ENCODE assay signal across 9 cellular contexts in genomic region chr2:1744151-1744445, GRCh38. TPM values are rescaled to one million over a fixed set of nuclear protein-coding genes. Genes with fewer than 3 reads are reported as not detected.
DNase-seq lines count a peak whose midpoint lies in the region; ATAC-seq and TF ChIP-seq lines count a peak whose summit lies in the region.
"Had no signal": no experiment of that assay in that cellular context is flagged by ENCODE, and none has a peak within 500 bp of the region (broad histone marks: within the 10 kb centered on the region; RNA-seq: fewer than 3 reads in every experiment).

No MANE protein-coding gene starts in this region.

- WGBS in right lobe of liver (ENCODE audit: insufficient coverage, low coverage, low lambda C conversion rate, missing lambda C conversion rate) = 3% methylated on average over 19 of the region's 33 CpGs
- WGBS in transverse colon (ENCODE audit: low coverage in 1 of 2), 2 donors = no CpG with 5 or more reads among the region's 33 CpGs

- H3K27ac ChIP-seq in coronary artery (peak overlapping the region; percentile 87 to 99), right lobe of liver (peak overlapping the region; percentile 47 to 77 (median 56)), transverse colon (peak overlapping the region; percentile 93 to 96 (median 93))

- POLR2A ChIA-PET in activated CD4-positive, alpha-beta memory T cell treated with anti-CD3 and anti-CD28 coated beads, Interleukin-2, amount 10 ng/mL, durations not matched to agents 7 days and 5 days (lab: Charles Lee) = no interaction called here
- POLR2A ChIA-PET in activated CD4-positive, alpha-beta memory T cell treated with anti-CD3 and anti-CD28 coated beads for 36 hours (lab: Charles Lee) = no interaction called here

- no peak overlapping the region for H3K4me3 Mint-ChIP-seq in activated CD4-positive, alpha-beta memory T cell treated with anti-CD3 and anti-CD28 coated beads, Interleukin-2, amount 10 ng/mL, durations not matched to agents 7 days and 5 days
- no peak overlapping the region for H3K4me3 Mint-ChIP-seq in activated CD4-positive, alpha-beta memory T cell treated with anti-CD3 and anti-CD28 coated beads for 36 hours
- H3K4me3 Mint-ChIP-seq: CD8-positive, alpha-beta T cell had no signal

- TF ChIP-seq POLR2A in right lobe of liver (IDR thresholded peaks at IDR 0.05) (no peak), transverse colon (IDR thresholded peaks at IDR 0.05) (peak; percentile 12)

- no peaks in the 10 kb centered on the region for H3K27me3 ChIP-seq in right lobe of liver
- peaks cover 31% of the 10 kb centered on the region for H3K27me3 ChIP-seq in transverse colon

- TF ChIP-seq CTCF in coronary artery (IDR thresholded peaks at IDR 0.05) (no peak), right lobe of liver (IDR thresholded peaks at IDR 0.05) (no peak), transverse colon (IDR thresholded peaks at IDR 0.05) (no peak)

- no peak overlapping the region for H3K27ac Mint-ChIP-seq in activated CD4-positive, alpha-beta memory T cell treated with anti-CD3 and anti-CD28 coated beads, Interleukin-2, amount 10 ng/mL, durations not matched to agents 7 days and 5 days
- H3K27ac Mint-ChIP-seq in activated CD4-positive, alpha-beta memory T cell treated with anti-CD3 and anti-CD28 coated beads for 36 hours = no peak overlapping the region
- H3K27ac Mint-ChIP-seq: CD8-positive, alpha-beta T cell had no signal

- ATAC-seq in right lobe of liver (peak in 2 of 4 donors; percentile 5 to 15), HG02678 (IDR thresholded peaks at IDR 0.05; ENCODE audit: unreplicated experiment) (no peak)
- ATAC-seq: CD8-positive, alpha-beta T cell had no signal

- H3K27me3 Mint-ChIP-seq in activated CD4-positive, alpha-beta memory T cell treated with anti-CD3 and anti-CD28 coated beads, Interleukin-2, amount 10 ng/mL, durations not matched to agents 7 days and 5 days = peaks cover 34% of the 10 kb centered on the region
- peaks cover 36% of the 10 kb centered on the region for H3K27me3 Mint-ChIP-seq in activated CD4-positive, alpha-beta memory T cell treated with anti-CD3 and anti-CD28 coated beads for 36 hours

- intact Hi-C loops in activated CD4-positive, alpha-beta memory T cell treated with anti-CD3 and anti-CD28 coated beads for 36 hours (cut with micrococcal nuclease) = no loop called here
- intact Hi-C loops in right lobe of liver (cut with DNase I) (no loop called here), transverse colon (cut with DNase I; ENCODE audit: low total_unique reads) (no loop called here)

- no peaks in the 10 kb centered on the region for H3K9me3 Mint-ChIP-seq in activated CD4-positive, alpha-beta memory T cell treated with anti-CD3 and anti-CD28 coated beads, Interleukin-2, amount 10 ng/mL, durations not matched to agents 7 days and 5 days
- no peaks in the 10 kb centered on the region for H3K9me3 Mint-ChIP-seq in activated CD4-positive, alpha-beta memory T cell treated with anti-CD3 and anti-CD28 coated beads for 36 hours
- H3K9me3 Mint-ChIP-seq: CD8-positive, alpha-beta T cell had no signal

- no peak for TF ChIP-seq EP300 in transverse colon (IDR thresholded peaks at IDR 0.05; ENCODE audit: low read depth)

- H3K4me1 Mint-ChIP-seq in activated CD4-positive, alpha-beta memory T cell treated with anti-CD3 and anti-CD28 coated beads, Interleukin-2, amount 10 ng/mL, durations not matched to agents 7 days and 5 days = peaks cover 2% of the 10 kb centered on the region
- H3K4me1 Mint-ChIP-seq in activated CD4-positive, alpha-beta memory T cell treated with anti-CD3 and anti-CD28 coated beads for 36 hours (ENCODE audit: low read depth) = peaks cover 7% of the 10 kb centered on the region

- peak; percentile 9 for DNase-seq in activated CD4-positive, alpha-beta memory T cell treated with anti-CD3 and anti-CD28 coated beads, Interleukin-2, amount 10 ng/mL, durations not matched to agents 7 days and 5 days
- DNase-seq in activated CD4-positive, alpha-beta memory T cell treated with anti-CD3 and anti-CD28 coated beads for 36 hours = no peak
- DNase-seq in coronary artery (ENCODE audit: low spot score) (peak; percentile 77), right lobe of liver (peak in 2 of 3 donors; percentile 40 to 53), transverse colon (no peak), iPS-NIHi11 (ENCODE audit: low spot score) (no peak)
- no peak for DNase-seq in activated CD4-positive, CD25-positive, alpha-beta regulatory T cell (lab: John Stamatoyannopoulos, UW)
- DNase-seq: CD8-positive, alpha-beta T cell had no signal

- H3K4me3 ChIP-seq in coronary artery = peak overlapping the region; percentile 97
- peak overlapping the region; percentile 25 to 45 (median 40) for H3K4me3 ChIP-seq in right lobe of liver
- peak overlapping the region; percentile 37 to 80 (median 66) for H3K4me3 ChIP-seq in transverse colon

- H3K36me3 Mint-ChIP-seq in activated CD4-positive, alpha-beta memory T cell treated with anti-CD3 and anti-CD28 coated beads, Interleukin-2, amount 10 ng/mL, durations not matched to agents 7 days and 5 days (ENCODE audit: low read depth) = no peaks in the 10 kb centered on the region
- no peaks in the 10 kb centered on the region for H3K36me3 Mint-ChIP-seq in activated CD4-positive, alpha-beta memory T cell treated with anti-CD3 and anti-CD28 coated beads for 36 hours
- H3K36me3 Mint-ChIP-seq: CD8-positive, alpha-beta T cell had no signal

- in situ Hi-C loops in transverse colon (cut with MboI; ENCODE audit: low pct_ligation_motif_present in 1 of 4, low pct_unique_long_range_greater_than_20kb in 1 of 4, low sequenced_read_pairs in 3 of 4) = loop anchor here (10.0 to 25.0 kb wide), 4 partner anchors 71 to 157 kb away; no protein-coding TSS in a partner anchor

- H3K4me1 ChIP-seq in right lobe of liver = no peaks in the 10 kb centered on the region
- peaks cover 5 to 22% (median 16%) of the 10 kb centered on the region in 4 donors for H3K4me1 ChIP-seq in transverse colon

- H3K36me3 ChIP-seq in right lobe of liver (no peaks in the 10 kb centered on the region), transverse colon (no peaks in the 10 kb centered on the region)

- CTCF ChIA-PET in activated CD4-positive, alpha-beta memory T cell treated with anti-CD3 and anti-CD28 coated beads, Interleukin-2, amount 10 ng/mL, durations not matched to agents 7 days and 5 days (lab: Charles Lee) = no interaction called here
- CTCF ChIA-PET in activated CD4-positive, alpha-beta memory T cell treated with anti-CD3 and anti-CD28 coated beads for 36 hours (lab: Charles Lee) = no interaction called here

- H3K9me3 ChIP-seq in right lobe of liver = no peaks in the 10 kb centered on the region
- H3K9me3 ChIP-seq in transverse colon = no peaks in the 10 kb centered on the region

RNA-seq across cellular contexts. Expression of gene PXDN, which starts 0.2 kb away (rescaled TPM):
- total RNA-seq in activated CD4-positive, alpha-beta memory T cell treated with anti-CD3 and anti-CD28 coated beads, Interleukin-2, amount 10 ng/mL, durations not matched to agents 7 days and 5 days = not detected
- not detected for total RNA-seq in activated CD4-positive, alpha-beta memory T cell treated with anti-CD3 and anti-CD28 coated beads for 36 hours
- 10 to 100 TPM in 3 of 6 experiments, 1 to 10 TPM in 3; 5.5 to 21.0 (median 11.4) TPM for total RNA-seq in right lobe of liver
- 10 to 100 TPM in 3 of 4 donors, 1 to 10 TPM in 1; 9.0 to 46.2 (median 18.5) TPM for total RNA-seq in transverse colon

Comparison
In these comparisons a context has a peak if more than half of its experiments do, and no peak if none do; other contexts are left out.
1. DNase-seq: peak in activated CD4-positive, alpha-beta memory T cell treated with anti-CD3 and anti-CD28 coated beads, Interleukin-2, amount 10 ng/mL, durations not matched to agents 7 days and 5 days (single experiment), coronary artery (single experiment) and right lobe of liver (2 of 3); none in activated CD4-positive, alpha-beta memory T cell treated with anti-CD3 and anti-CD28 coated beads for 36 hours (single experiment), transverse colon (single experiment), activated CD4-positive, CD25-positive, alpha-beta regulatory T cell (0 of 4) and iPS-NIHi11 (single experiment).
2. H3K4me3 ChIP-seq: peak in every context shown above with its lines; median percentile 97 in coronary artery; 66 in transverse colon; 40 in right lobe of liver.
3. RNA of gene PXDN, which starts 0.2 kb away (total RNA-seq): 9.0 to 46.2 TPM in transverse colon and 5.5 to 21.0 TPM in right lobe of liver; not detected in activated CD4-positive, alpha-beta memory T cell treated with anti-CD3 and anti-CD28 coated beads, Interleukin-2, amount 10 ng/mL, durations not matched to agents 7 days and 5 days and not detected in activated CD4-positive, alpha-beta memory T cell treated with anti-CD3 and anti-CD28 coated beads for 36 hours; every median in the first group is over 4 times any median in the second.
4. Peak in every context shown above with its lines, with median percentiles within 50 percentile points of each other: H3K27ac ChIP-seq.